22 cellular contexts compared by ENCODE assay signal in the genomic region with DNA sequence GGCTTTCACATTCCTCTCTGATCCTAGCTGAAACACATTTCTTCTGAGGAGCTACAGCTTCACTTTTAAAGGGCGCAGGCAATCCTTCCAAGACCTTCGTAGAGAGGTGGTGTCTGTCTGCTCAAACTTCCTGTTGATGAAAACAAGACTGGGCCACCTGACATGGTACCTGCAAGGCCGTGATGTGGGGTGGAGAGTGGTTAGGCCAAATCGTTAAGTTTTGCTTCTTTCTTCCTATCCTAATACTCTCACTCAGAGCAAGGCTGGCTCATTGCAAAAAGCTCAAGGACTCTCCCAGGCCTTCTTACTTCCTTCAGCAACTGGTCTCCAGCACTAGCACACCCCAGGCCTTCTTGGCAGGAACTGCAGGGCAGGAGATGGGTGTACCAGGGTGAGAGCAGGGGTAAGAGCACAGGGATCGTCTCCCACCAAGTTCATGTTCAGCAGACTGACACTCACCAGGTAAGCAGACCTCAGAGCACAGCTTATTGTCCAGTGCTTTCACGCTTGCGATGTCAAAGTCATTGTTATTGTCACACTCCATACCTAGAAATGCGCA. TPM values are rescaled to one million over a fixed set of nuclear protein-coding genes. Genes with fewer than 3 reads are reported as not detected.
DNase-seq lines count a peak whose midpoint lies in the region; ATAC-seq and TF ChIP-seq lines count a peak whose summit lies in the region.
"Had no signal": no experiment of that assay in that cellular context is flagged by ENCODE, and none has a peak within 500 bp of the region (broad histone marks: within the 10 kb centered on the region; RNA-seq: fewer than 3 reads in every experiment).

No MANE protein-coding gene starts in this region.

- 96% methylated on average over 8 of the region's 8 CpGs for WGBS in esophagus muscularis mucosa

- H3K4me3 Mint-ChIP-seq in T-helper 17 cell (peak overlapping the region; percentile 19), progenitor cell of endocrine pancreas (ENCODE audit: low read depth) (no peak overlapping the region)
- H3K4me3 Mint-ChIP-seq in activated naive CD8-positive, alpha-beta T cell treated with anti-CD3 and anti-CD28 coated beads, Interleukin-2, amount 50 U/mL, for 24 hours: no peak overlapping the region

- H3K27ac ChIP-seq in esophagus muscularis mucosa (replicated peaks in 1 of 4): no peak overlapping the region
- H3K27ac ChIP-seq: 22Rv1, right atrium auricular region, RWPE1 had no signal

- no peak overlapping the region for H3K4me3 ChIP-seq in esophagus muscularis mucosa
- H3K4me3 ChIP-seq: lung, right atrium auricular region, tibial nerve had no signal

- no peaks in the 10 kb centered on the region for H3K27me3 ChIP-seq in esophagus muscularis mucosa
- H3K27me3 ChIP-seq: right atrium auricular region, tibial nerve had no signal

- no peak for TF ChIP-seq EP300 in esophagus muscularis mucosa (IDR thresholded peaks at IDR 0.05)

- DNase-seq in activated CD4-positive, CD25-positive, alpha-beta regulatory T cell treated with anti-CD3 and anti-CD28 coated beads, Interleukin-2, amount 50 U/mL, for 72 hours: no peak
- DNase-seq in T-helper 17 cell: no peak
- no peak for DNase-seq in activated naive CD8-positive, alpha-beta T cell treated with anti-CD3 and anti-CD28 coated beads, Interleukin-2, amount 50 U/mL, for 24 hours
- peak; percentile 64 for DNase-seq in posterior vena cava (ENCODE audit: low spot score)
- DNase-seq in GM19240 (ENCODE audit: insufficient read length, low spot score): no peak
- no peak for DNase-seq in progenitor cell of endocrine pancreas (ENCODE audit: low spot score, unreplicated experiment)
- DNase-seq in esophagus muscularis mucosa (ENCODE audit: extremely low spot score): no peak
- DNase-seq: activated CD4-positive, alpha-beta T cell treated with anti-CD3 and anti-CD28 coated beads, Interleukin-2, amount 50 U/mL, for 1 hour; AML-193; KG1; MV-4-11; NCI-H1930; occipital lobe had no signal

- peaks cover 0 to 3% (median 0%) of the 10 kb centered on the region in 4 donors for H3K36me3 ChIP-seq in esophagus muscularis mucosa
- H3K36me3 ChIP-seq: right atrium auricular region had no signal

- no peak for TF ChIP-seq POLR2A in esophagus muscularis mucosa (IDR thresholded peaks at IDR 0.05; ENCODE audit: low read depth)

- peak; percentile 55 to 56 for ATAC-seq in activated CD4-positive, CD25-positive, alpha-beta regulatory T cell treated with anti-CD3 and anti-CD28 coated beads, Interleukin-2, amount 50 U/mL, for 24 hours
- ATAC-seq in T-helper 17 cell: peak; percentile 91
- no peak for ATAC-seq in activated naive CD8-positive, alpha-beta T cell treated with anti-CD3 and anti-CD28 coated beads, Interleukin-2, amount 50 U/mL, for 24 hours

- no peaks in the 10 kb centered on the region for H3K9me3 ChIP-seq in T-helper 17 cell (ENCODE audit: control insufficient read depth, low read length, poor library complexity, severe bottlenecking)
- no peaks in the 10 kb centered on the region for H3K9me3 ChIP-seq in esophagus muscularis mucosa
- H3K9me3 ChIP-seq: right atrium auricular region, tibial nerve had no signal

- intact Hi-C loops in posterior vena cava (cut with DNase I): loop anchor here in 1 of 2 donors (5.0 kb wide), 1 partner anchor 570 kb away; no protein-coding TSS in a partner anchor
- intact Hi-C loops in esophagus muscularis mucosa (cut with DNase I): no loop called here

- peaks cover 11% of the 10 kb centered on the region for H3K4me1 Mint-ChIP-seq in T-helper 17 cell
- peaks cover 38% of the 10 kb centered on the region for H3K4me1 Mint-ChIP-seq in activated naive CD8-positive, alpha-beta T cell treated with anti-CD3 and anti-CD28 coated beads, Interleukin-2, amount 50 U/mL, for 24 hours
- H3K4me1 Mint-ChIP-seq in progenitor cell of endocrine pancreas (ENCODE audit: low read depth): peaks cover 2% of the 10 kb centered on the region

- no peaks in the 10 kb centered on the region for H3K9me3 Mint-ChIP-seq in activated naive CD8-positive, alpha-beta T cell treated with anti-CD3 and anti-CD28 coated beads, Interleukin-2, amount 50 U/mL, for 24 hours
- no peaks in the 10 kb centered on the region for H3K9me3 Mint-ChIP-seq in progenitor cell of endocrine pancreas (ENCODE audit: low read depth)
- H3K9me3 Mint-ChIP-seq: activated T-helper 2 cell treated with anti-CD3 and anti-CD28 coated beads, Interferon-gamma antibody, Interleukin-2, Interleukin-4, amounts not matched to agents 10 μg/mL and 5 μg/mL and 100 μg/mL, durations not matched to agents 14 hours and 24 hours and 36 hours had no signal

- peaks cover 2% of the 10 kb centered on the region for H3K36me3 Mint-ChIP-seq in T-helper 17 cell (ENCODE audit: low read depth)
- peaks cover 17% of the 10 kb centered on the region for H3K36me3 Mint-ChIP-seq in activated naive CD8-positive, alpha-beta T cell treated with anti-CD3 and anti-CD28 coated beads, Interleukin-2, amount 50 U/mL, for 24 hours (ENCODE audit: low read depth)
- H3K36me3 Mint-ChIP-seq in progenitor cell of endocrine pancreas (ENCODE audit: insufficient read depth): peaks cover 5% of the 10 kb centered on the region

- peaks cover 0 to 34% (median 17%) of the 10 kb centered on the region in 4 donors for H3K4me1 ChIP-seq in esophagus muscularis mucosa
- H3K4me1 ChIP-seq: right atrium auricular region had no signal

- H3K27me3 Mint-ChIP-seq in T-helper 17 cell (no peaks in the 10 kb centered on the region), progenitor cell of endocrine pancreas (no peaks in the 10 kb centered on the region)
- no peaks in the 10 kb centered on the region for H3K27me3 Mint-ChIP-seq in activated naive CD8-positive, alpha-beta T cell treated with anti-CD3 and anti-CD28 coated beads, Interleukin-2, amount 50 U/mL, for 24 hours

- H3K27ac Mint-ChIP-seq in T-helper 17 cell (peak overlapping the region; percentile 92), progenitor cell of endocrine pancreas (no peak overlapping the region)
- peak overlapping the region; percentile 46 for H3K27ac Mint-ChIP-seq in activated naive CD8-positive, alpha-beta T cell treated with anti-CD3 and anti-CD28 coated beads, Interleukin-2, amount 50 U/mL, for 24 hours
- H3K27ac Mint-ChIP-seq: activated T-helper 2 cell treated with anti-CD3 and anti-CD28 coated beads, Interferon-gamma antibody, Interleukin-2, Interleukin-4, amounts not matched to agents 10 μg/mL and 5 μg/mL and 100 μg/mL, durations not matched to agents 14 hours and 24 hours and 36 hours had no signal

- no peak for TF ChIP-seq CTCF in progenitor cell of endocrine pancreas (IDR thresholded peaks at IDR 0.05; ENCODE audit: unreplicated experiment)
- TF ChIP-seq CTCF in esophagus muscularis mucosa (IDR thresholded peaks at IDR 0.05): no peak

RNA-seq across cellular contexts. Expression of a gene that starts 10.9 kb away (rescaled TPM):
- total RNA-seq in T-helper 17 cell (1 to 10 TPM; 1.3 to 2.1 TPM), posterior vena cava (not detected), progenitor cell of endocrine pancreas (18.6 and 19.0 TPM in 2 replicates), esophagus muscularis mucosa (under 1 TPM in 1 of 4 donors, not detected in 3; 0.32 TPM)
- total RNA-seq: fibroblast of villous mesenchyme, NCI-H460, right atrium auricular region, tibial nerve had no signal

RNA-seq across cellular contexts. Expression of a gene that starts 48.4 kb away (rescaled TPM):
- 10 to 100 TPM; 80.7 to 85.3 TPM for total RNA-seq in T-helper 17 cell
- total RNA-seq in posterior vena cava: 10 to 100 TPM; 94.5 to 98.2 TPM
- total RNA-seq in progenitor cell of endocrine pancreas: 354 and 364 TPM in 2 replicates
- 10 to 100 TPM; 65.2 to 94.4 (median 77.1) TPM for total RNA-seq in esophagus muscularis mucosa
